12 cellular contexts compared by ENCODE assay signal in the genomic region with DNA sequence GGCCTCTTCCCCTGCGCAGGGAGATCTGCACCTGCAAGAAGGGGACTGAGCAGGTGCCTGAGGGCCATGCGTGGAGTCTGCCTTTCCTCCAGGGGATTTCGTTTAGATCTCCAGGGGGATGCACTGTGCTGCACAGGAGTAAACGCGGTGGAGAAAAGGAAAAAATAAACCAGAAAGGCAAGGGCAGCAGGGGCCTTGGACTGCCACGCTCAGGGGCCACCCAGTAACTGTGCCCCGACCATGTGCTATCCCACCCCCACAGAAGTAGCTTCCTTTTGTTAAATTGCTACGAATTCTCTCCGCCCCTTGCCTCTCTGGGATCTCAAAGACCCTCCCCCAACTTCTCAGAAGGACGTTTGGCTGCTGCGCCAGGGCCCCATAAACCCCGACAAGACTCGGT. TPM values are rescaled to one million over a fixed set of nuclear protein-coding genes. Genes with fewer than 3 reads are reported as not detected.
"Had no signal": no experiment of that assay in that cellular context is flagged by ENCODE, and none has a peak within 500 bp of the region (broad histone marks: within the 10 kb centered on the region; RNA-seq: fewer than 3 reads in every experiment).

No MANE protein-coding gene starts in this region.

- H3K4me2 ChIP-seq: KMS-11 had no signal

- ATAC-seq: HepG2, K562 had no signal

- H3K27ac Mint-ChIP-seq: IgD-negative memory B cell had no signal

- DNase-seq: IMR-90, Karpas-422, KBM-7, KG1 had no signal

- H3K27ac ChIP-seq: HL-60, KMS-11 had no signal

- H3K36me3 Mint-ChIP-seq: IgD-negative memory B cell had no signal

- H3K9ac ChIP-seq: KMS-11 had no signal

- H3K4me1 Mint-ChIP-seq: IgD-negative memory B cell had no signal

- FAIRE-seq: HepG2, HTR-8/SVneo, K562 had no signal

- H3K4me3 ChIP-seq: K562 had no signal

- H3K4me3 Mint-ChIP-seq: IgD-negative memory B cell had no signal

RNA-seq across cellular contexts. Expression of a gene that starts 17.2 kb away (rescaled TPM):
- total RNA-seq: HepG2, HT-29, HT1080, IMR-90, K562 had no signal
- polyA plus RNA-seq: HepG2, IgD-negative memory B cell, IMR-90, K562 had no signal
